Comparison of ENCODE assay signal across 16 cellular contexts in genomic region chr2:95384854-95385569, GRCh38. TPM values are rescaled to one million over a fixed set of nuclear protein-coding genes. Genes with fewer than 3 reads are reported as not detected.
DNase-seq lines count a peak whose midpoint lies in the region; ATAC-seq and TF ChIP-seq lines count a peak whose summit lies in the region.
"Had no signal": no experiment of that assay in that cellular context is flagged by ENCODE, and none has a peak within 500 bp of the region (broad histone marks: within the 10 kb centered on the region; RNA-seq: fewer than 3 reads in every experiment).

No MANE protein-coding gene starts in this region.

- no peaks in the 10 kb centered on the region for H3K27me3 ChIP-seq in suprapubic skin
- H3K27me3 ChIP-seq in effector memory CD4-positive, alpha-beta T cell (replicated peaks; ENCODE audit: control insufficient read depth, insufficient read depth, low read length, poor library complexity, severe bottlenecking), result peaks cover 2% of the 10 kb centered on the region

- DNase-seq in LHCN-M2 (ENCODE audit: low read depth) (peak; percentile 8), fibroblast of gingiva (ENCODE audit: low read depth) (peak; percentile 53), lower leg skin (ENCODE audit: low spot score in 2 of 2) (peak; percentile 77 to 88), suprapubic skin (ENCODE audit: low spot score in 2 of 2) (peak in 1 of 2 donors; percentile 91), EL (no peak)
- no peak for DNase-seq in effector memory CD4-positive, alpha-beta T cell
- no peak for DNase-seq in activated CD4-positive, alpha-beta memory T cell treated with anti-CD3 and anti-CD28 coated beads for 36 hours
- DNase-seq: caudate nucleus, NCI-H1105, NCI-H226, SK-N-SH had no signal

- H3K4me3 ChIP-seq in lower leg skin (ENCODE audit: low read depth, poor library complexity, severe bottlenecking) (no peak overlapping the region), suprapubic skin (no peak overlapping the region)
- no peak overlapping the region for H3K4me3 ChIP-seq in effector memory CD4-positive, alpha-beta T cell (ENCODE audit: insufficient read depth, low read depth, low read length, poor library complexity, severe bottlenecking)
- H3K4me3 ChIP-seq: skin epidermis had no signal

- H3K9me3 ChIP-seq in suprapubic skin, result no peaks in the 10 kb centered on the region
- H3K9me3 ChIP-seq in effector memory CD4-positive, alpha-beta T cell (ENCODE audit: control insufficient read depth, low read length), result no peaks in the 10 kb centered on the region
- H3K9me3 ChIP-seq: SK-N-SH had no signal

- no peak overlapping the region for H3K4me3 Mint-ChIP-seq in activated CD4-positive, alpha-beta memory T cell treated with anti-CD3 and anti-CD28 coated beads for 36 hours
- H3K4me3 Mint-ChIP-seq: neural crest cell; stimulated activated naive CD8-positive, alpha-beta T cell treated with anti-CD3 and anti-CD28 coated beads, Interleukin-15, Interleukin-2, amounts not matched to agents 100 ng/mL and 50 ng/mL, for 24 hours had no signal

- WGBS in lower leg skin, 2 donors, result 40 to 47% methylated on average over 8 to 12 of the region's 12 CpGs
- WGBS in suprapubic skin, result 72% methylated on average over 4 of the region's 12 CpGs

- CTCF ChIA-PET in activated CD4-positive, alpha-beta memory T cell treated with anti-CD3 and anti-CD28 coated beads for 36 hours (lab: Charles Lee), result interaction anchor here (0.7 kb wide), 1 partner anchor 96 kb away, joined by 3 read pairs; no protein-coding TSS in a partner anchor

- POLR2A ChIA-PET in activated CD4-positive, alpha-beta memory T cell treated with anti-CD3 and anti-CD28 coated beads for 36 hours (lab: Charles Lee), result no interaction called here

- TF ChIP-seq EP300 in suprapubic skin (IDR thresholded peaks at IDR 0.05), result no peak

- no peaks in the 10 kb centered on the region for H3K36me3 ChIP-seq in suprapubic skin
- H3K36me3 ChIP-seq in effector memory CD4-positive, alpha-beta T cell (ENCODE audit: control insufficient read depth, insufficient read depth, low read length), result no peaks in the 10 kb centered on the region

- peaks cover 4% of the 10 kb centered on the region for H3K27me3 Mint-ChIP-seq in activated CD4-positive, alpha-beta memory T cell treated with anti-CD3 and anti-CD28 coated beads for 36 hours

- no peaks in the 10 kb centered on the region for H3K9me3 Mint-ChIP-seq in activated CD4-positive, alpha-beta memory T cell treated with anti-CD3 and anti-CD28 coated beads for 36 hours
- H3K9me3 Mint-ChIP-seq: activated naive CD4-positive, alpha-beta T cell treated with anti-CD3 and anti-CD28 coated beads, Interleukin-2, amount 50 U/mL, for 72 hours; neural crest cell; stimulated activated naive CD8-positive, alpha-beta T cell treated with anti-CD3 and anti-CD28 coated beads, Interleukin-15, Interleukin-2, amounts not matched to agents 100 ng/mL and 50 ng/mL, for 24 hours had no signal

- no peak overlapping the region for H3K27ac Mint-ChIP-seq in activated CD4-positive, alpha-beta memory T cell treated with anti-CD3 and anti-CD28 coated beads for 36 hours
- H3K27ac Mint-ChIP-seq: stimulated activated naive CD8-positive, alpha-beta T cell treated with anti-CD3 and anti-CD28 coated beads, Interleukin-15, Interleukin-2, amounts not matched to agents 100 ng/mL and 50 ng/mL, for 24 hours had no signal

- H3K4me1 ChIP-seq in suprapubic skin, result peaks cover 43% of the 10 kb centered on the region
- no peaks in the 10 kb centered on the region for H3K4me1 ChIP-seq in effector memory CD4-positive, alpha-beta T cell (ENCODE audit: control insufficient read depth, insufficient read depth, low read length, poor library complexity, severe bottlenecking)

- H3K4me1 Mint-ChIP-seq in activated CD4-positive, alpha-beta memory T cell treated with anti-CD3 and anti-CD28 coated beads for 36 hours (ENCODE audit: low read depth), result no peaks in the 10 kb centered on the region
- H3K4me1 Mint-ChIP-seq: neural crest cell had no signal

- TF ChIP-seq POLR2A in lower leg skin (IDR thresholded peaks at IDR 0.05) (no peak), suprapubic skin (IDR thresholded peaks at IDR 0.05) (no peak)

- intact Hi-C loops in lower leg skin (cut with DNase I; ENCODE audit: low total_unique reads), result no loop called here
- intact Hi-C loops in activated CD4-positive, alpha-beta memory T cell treated with anti-CD3 and anti-CD28 coated beads for 36 hours (cut with micrococcal nuclease), result no loop called here

- no peak for TF ChIP-seq CTCF in lower leg skin (IDR thresholded peaks at IDR 0.05)
- TF ChIP-seq CTCF in suprapubic skin (IDR thresholded peaks at IDR 0.05), result no peak

- no peaks in the 10 kb centered on the region for H3K36me3 Mint-ChIP-seq in activated CD4-positive, alpha-beta memory T cell treated with anti-CD3 and anti-CD28 coated beads for 36 hours
- H3K36me3 Mint-ChIP-seq: activated naive CD4-positive, alpha-beta T cell treated with anti-CD3 and anti-CD28 coated beads, Interleukin-2, amount 50 U/mL, for 72 hours had no signal

- ATAC-seq in GM21447 (IDR thresholded peaks at IDR 0.05; ENCODE audit: unreplicated experiment), result no peak
- ATAC-seq: activated naive CD4-positive, alpha-beta T cell treated with anti-CD3 and anti-CD28 coated beads, Interleukin-2, amount 50 U/mL, for 72 hours had no signal

- peak overlapping the region; percentile 77 for H3K27ac ChIP-seq in suprapubic skin
- H3K27ac ChIP-seq in effector memory CD4-positive, alpha-beta T cell (ENCODE audit: insufficient read depth, low read length, poor library complexity, severe bottlenecking), result no peak overlapping the region

RNA-seq across cellular contexts. Expression of gene FAHD2A, which starts 17.5 kb away (rescaled TPM):
- total RNA-seq in LHCN-M2 (2014; rRNA removed), result 27.1 and 29.8 TPM in 2 replicates
- 37.5 TPM for polyA plus RNA-seq in LHCN-M2 (2012)
- total RNA-seq in lower leg skin, result 10 to 100 TPM; 22.8 to 36.2 (median 23.6) TPM
- 10 to 100 TPM; 16.4 to 52.5 (median 26.9) TPM for total RNA-seq in suprapubic skin
- total RNA-seq in activated CD4-positive, alpha-beta memory T cell treated with anti-CD3 and anti-CD28 coated beads for 36 hours, result 10 to 100 TPM; 42.8 to 43.9 TPM

Comparison
In these comparisons a context has a peak if more than half of its experiments do, and no peak if none do; other contexts are left out.
1. DNase-seq: peak in LHCN-M2 (single experiment), fibroblast of gingiva (single experiment) and lower leg skin (2 of 2); none in effector memory CD4-positive, alpha-beta T cell (0 of 3), EL (single experiment) and activated CD4-positive, alpha-beta memory T cell treated with anti-CD3 and anti-CD28 coated beads for 36 hours (single experiment).